11 cellular contexts compared by ENCODE assay signal in the genomic region with DNA sequence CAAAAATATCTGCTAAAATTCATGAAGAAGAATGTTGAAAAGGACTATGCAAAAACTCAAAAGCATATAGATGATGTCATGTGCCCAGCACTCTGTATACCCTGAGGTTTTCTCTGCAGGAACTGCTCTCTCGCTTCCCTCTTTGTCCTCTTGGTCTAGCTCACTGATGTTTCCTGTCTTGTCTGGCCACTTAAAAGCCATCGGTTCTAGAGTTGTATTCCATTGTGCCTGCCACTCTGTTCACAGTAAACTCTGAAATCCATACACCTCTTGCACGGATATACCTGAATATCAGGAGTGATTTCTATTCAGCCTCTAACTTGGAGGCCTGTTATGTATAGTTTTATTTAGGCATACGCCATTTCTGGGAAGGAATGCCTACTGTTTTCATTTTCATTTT.
DNase-seq lines count a peak whose midpoint lies in the region; ATAC-seq, FAIRE-seq and TF ChIP-seq lines count a peak whose summit lies in the region.
"Had no signal": no experiment of that assay in that cellular context is flagged by ENCODE, and none has a peak within 500 bp of the region (broad histone marks: within the 10 kb centered on the region; RNA-seq: fewer than 3 reads in every experiment).

No MANE protein-coding gene starts in this region.

- in situ Hi-C loops in GM12878 (cut with MboI), result no loop called here

- H3K27me3 ChIP-seq in GM12878 (replicated peaks in 1 of 2; ENCODE audit: control insufficient read depth in 2 of 2, insufficient read depth in 2 of 2, low read length in 1 of 2) (no peaks in the 10 kb centered on the region), upper lobe of right lung (no peaks in the 10 kb centered on the region)

- no peak for TF ChIP-seq RAD21 in GM12878 (IDR thresholded peaks at IDR 0.05; ENCODE audit: insufficient read depth, low read depth, low read length)

- POLR2A ChIA-PET in GM12878 (lab: Charles Lee), result no interaction called here

- TF ChIP-seq EP300 in GM12878 (IDR thresholded peaks at IDR 0.05; ENCODE audit: borderline replicate concordance in 1 of 2, control insufficient read depth in 1 of 2, low read depth in 2 of 2, low read length in 2 of 2), result peak in 1 of 2 experiments; percentile 25; a peak in 1 of 4 replicates

- SMC1A ChIA-PET in GM12878 (lab: Charles Lee; ENCODE audit: uncharacterized antibody, unreplicated experiment), result no interaction called here

- intact Hi-C loops in GM12878 (cut with micrococcal nuclease; ENCODE audit: unreplicated experiment), result no loop called here
- intact Hi-C loops in sciatic nerve (cut with DNase I), result no loop called here
- intact Hi-C loops in upper lobe of right lung (cut with DNase I), result no loop called here

- no peak for TF ChIP-seq POLR2A in GM12878 (IDR thresholded peaks at IDR 0.05; ENCODE audit: low read depth, low read length)

- no peaks in the 10 kb centered on the region for H4K20me1 ChIP-seq in GM12878 (ENCODE audit: control insufficient read depth, insufficient read depth)

- no peaks in the 10 kb centered on the region for H3K36me3 ChIP-seq in GM12878 (ENCODE audit: control insufficient read depth in 2 of 2, insufficient read depth in 2 of 2, low read length in 1 of 2)
- no peaks in the 10 kb centered on the region for H3K36me3 ChIP-seq in upper lobe of right lung

- FAIRE-seq in GM12878 (lab: Jason Lieb, UNC), result no peak

- no peak overlapping the region for H3K27ac ChIP-seq in GM12878 (ENCODE audit: control insufficient read depth, insufficient read depth)
- H3K27ac ChIP-seq in upper lobe of right lung, result no peak overlapping the region

- H3K4me1 ChIP-seq in GM12878 (ENCODE audit: control insufficient read depth, insufficient read depth, low read length) (no peaks in the 10 kb centered on the region), upper lobe of right lung (no peaks in the 10 kb centered on the region)

- TF ChIP-seq CTCF in GM12878 (IDR thresholded peaks at IDR 0.05 in 2 of 3, conservative IDR thresholded peaks at IDR 0.05 in 1 of 3; ENCODE audit: control insufficient read depth in 2 of 3, extremely low read depth in 1 of 3, insufficient read depth in 1 of 3, low read depth in 3 of 3, low read length in 3 of 3), result no peak
- no peak for TF ChIP-seq CTCF in upper lobe of right lung (IDR thresholded peaks at IDR 0.05)

- 5% methylated on average over 4 of the region's 4 CpGs for WGBS in GM12878 (ENCODE audit: insufficient coverage, insufficient replicate concordance, low lambda C conversion rate, missing lambda C conversion rate)

- H3K9ac ChIP-seq in GM12878 (ENCODE audit: control insufficient read depth, insufficient read depth, low read length), result no peak overlapping the region

- H3K4me2 ChIP-seq in GM12878 (ENCODE audit: control insufficient read depth, insufficient read depth), result peak overlapping the region; percentile 48; the same call in 1 of the 2 replicates

- H3K79me2 ChIP-seq in GM12878 (ENCODE audit: control insufficient read depth, insufficient read depth, low read length), result no peaks in the 10 kb centered on the region

- H3K4me3 ChIP-seq in GM12878 (peak overlapping the region; percentile 33; the same call in 1 of the 2 replicates), upper lobe of right lung (no peak overlapping the region)
- H3K4me3 ChIP-seq: mucosa of descending colon had no signal

- RAD21 ChIA-PET in GM12878 (lab: Charles Lee; ENCODE audit: unreplicated experiment), result no interaction called here

- no TSS peak for BruUV-seq in GM12878 (replicated peaks; lab: Mats Ljungman, UMichigan)

- H2AFZ ChIP-seq in GM12878 (ENCODE audit: control insufficient read depth, low read depth, low read length), result peak overlapping the region; percentile 37

- CTCF ChIA-PET in GM12878 (lab: Yijun Ruan, JAX), result interaction anchor here (1.0 kb wide), 1 partner anchor 10 kb away, joined by 3 read pairs; no protein-coding TSS in a partner anchor

- peak; percentile 88 for ATAC-seq in GM18867 (IDR thresholded peaks at IDR 0.05; ENCODE audit: unreplicated experiment)
- ATAC-seq in GM21528 (IDR thresholded peaks at IDR 0.05; ENCODE audit: low FRiP score, unreplicated experiment), result peak; percentile 73
- peak; percentile 58 for ATAC-seq in HG03139 (IDR thresholded peaks at IDR 0.05; ENCODE audit: unreplicated experiment)
- peak; percentile 96 for ATAC-seq in GM12878
- no peak for ATAC-seq in sciatic nerve
- ATAC-seq in upper lobe of right lung, result no peak
- ATAC-seq: mucosa of descending colon had no signal

- DNase-seq in GM12878 (ENCODE audit: low read depth, low spot score), result peak; percentile 13
- DNase-seq in sciatic nerve (ENCODE audit: low spot score), result no peak
- DNase-seq in putamen (ENCODE audit: low spot score), result no peak
- no peak for DNase-seq in upper lobe of right lung
- DNase-seq: immature natural killer cell, mucosa of descending colon, NCI-H2029, retina had no signal

- H3K9me3 ChIP-seq in GM12878 (replicated peaks; ENCODE audit: control insufficient read depth, insufficient read depth, low read length) (no peaks in the 10 kb centered on the region), upper lobe of right lung (no peaks in the 10 kb centered on the region)
- H3K9me3 ChIP-seq: mucosa of descending colon had no signal

TF ChIP-seq in GM12878, 131 proteins besides CTCF, POLR2A, EP300 and RAD21 (continues in another document):
- TF ChIP-seq E2F8 (IDR thresholded peaks at IDR 0.05; ENCODE audit: low read depth, partially characterized antibody) (no peak), TARDBP (IDR thresholded peaks at IDR 0.05; ENCODE audit: borderline replicate concordance) (no peak), ETV6 (conservative IDR thresholded peaks at IDR 0.05 in 1 of 2, IDR thresholded peaks at IDR 0.05 in 1 of 2; ENCODE audit: borderline replicate concordance in 1 of 2, low read depth in 1 of 2) (peak in 1 of 2 experiments; percentile 58; a peak in 1 of 4 replicates), BCL11A (IDR thresholded peaks at IDR 0.05; ENCODE audit: low read depth, low read length) (0 out of 2 replicates have a peak, but pooled peaks have one; percentile 34), RAD51 (IDR thresholded peaks at IDR 0.05) (0 out of 2 replicates have a peak, but pooled peaks have one; percentile 17), SP1 (IDR thresholded peaks at IDR 0.05; ENCODE audit: low read depth, low read length) (no peak), CREB1 (IDR thresholded peaks at IDR 0.05; ENCODE audit: low read depth) (no peak), NR2F1 (conservative IDR thresholded peaks at IDR 0.05) (no peak), FOXK2 (IDR thresholded peaks at IDR 0.05) (no peak), SPI1 (IDR thresholded peaks at IDR 0.05; ENCODE audit: borderline replicate concordance, insufficient read depth, low read depth, low read length) (peak; percentile 64; the same call in 1 of the 2 replicates), CBX3 (IDR thresholded peaks at IDR 0.05; ENCODE audit: borderline replicate concordance, low read depth) (no peak), IKZF2 (IDR thresholded peaks at IDR 0.05) (peak; percentile 59 to 65; a peak in 2 of 4 replicates), EED (IDR thresholded peaks at IDR 0.05; ENCODE audit: low read depth) (peak; percentile 43; the same call in 1 of the 2 replicates), CREM (IDR thresholded peaks at IDR 0.05; ENCODE audit: low read depth) (0 out of 2 replicates have a peak, but pooled peaks have one; percentile 43)
- TF ChIP-seq, protein P1, sequence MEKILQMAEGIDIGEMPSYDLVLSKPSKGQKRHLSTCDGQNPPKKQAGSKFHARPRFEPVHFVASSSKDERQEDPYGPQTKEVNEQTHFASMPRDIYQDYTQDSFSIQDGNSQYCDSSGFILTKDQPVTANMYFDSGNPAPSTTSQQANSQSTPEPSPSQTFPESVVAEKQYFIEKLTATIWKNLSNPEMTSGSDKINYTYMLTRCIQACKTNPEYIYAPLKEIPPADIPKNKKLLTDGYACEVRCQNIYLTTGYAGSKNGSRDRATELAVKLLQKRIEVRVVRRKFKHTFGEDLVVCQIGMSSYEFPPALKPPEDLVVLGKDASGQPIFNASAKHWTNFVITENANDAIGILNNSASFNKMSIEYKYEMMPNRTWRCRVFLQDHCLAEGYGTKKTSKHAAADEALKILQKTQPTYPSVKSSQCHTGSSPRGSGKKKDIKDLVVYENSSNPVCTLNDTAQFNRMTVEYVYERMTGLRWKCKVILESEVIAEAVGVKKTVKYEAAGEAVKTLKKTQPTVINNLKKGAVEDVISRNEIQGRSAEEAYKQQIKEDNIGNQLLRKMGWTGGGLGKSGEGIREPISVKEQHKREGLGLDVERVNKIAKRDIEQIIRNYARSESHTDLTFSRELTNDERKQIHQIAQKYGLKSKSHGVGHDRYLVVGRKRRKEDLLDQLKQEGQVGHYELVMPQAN (conservative IDR thresholded peaks at IDR 0.05), result no peak

Comparison
In these comparisons a context has a peak if more than half of its experiments do, and no peak if none do; other contexts are left out.
1. ATAC-seq: peak in GM18867 (single experiment), GM21528 (single experiment), HG03139 (single experiment) and GM12878 (single experiment); none in sciatic nerve (single experiment) and upper lobe of right lung (single experiment).